ENCODE assay signal across 17 cellular contexts in genomic region chr20:38215789-38216182, GRCh38. TPM values are rescaled to one million over a fixed set of nuclear protein-coding genes. Genes with fewer than 3 reads are reported as not detected.
DNase-seq lines count a peak whose midpoint lies in the region; ATAC-seq and TF ChIP-seq lines count a peak whose summit lies in the region.
"Had no signal": no experiment of that assay in that cellular context is flagged by ENCODE, and none has a peak within 500 bp of the region (broad histone marks: within the 10 kb centered on the region; RNA-seq: fewer than 3 reads in every experiment).

No MANE protein-coding gene starts in this region.

- H3K27me3 ChIP-seq in right atrium auricular region (no peaks in the 10 kb centered on the region), RWPE2 (ENCODE audit: insufficient read depth, poor library complexity, severe bottlenecking) (no peaks in the 10 kb centered on the region), neuronal stem cell (ENCODE audit: control insufficient read depth in 3 of 3, insufficient read depth in 3 of 3, low read depth in 1 of 3, low read length in 3 of 3) (peaks cover 0 to 17% (median 0%) of the 10 kb centered on the region in 3 experiments)
- H3K27me3 ChIP-seq: BLaER1 had no signal

- no peak overlapping the region for H2AFZ ChIP-seq in neuronal stem cell (ENCODE audit: low read length)
- H2AFZ ChIP-seq: GM23338 had no signal

- intact Hi-C loops in Right ventricle myocardium inferior (cut with DNase I), result no loop called here

- no peak overlapping the region for H2BK12ac ChIP-seq in neuronal stem cell (ENCODE audit: low read length)

- peak overlapping the region; percentile 7 for H3K9ac ChIP-seq in neuronal stem cell (ENCODE audit: low read depth, low read length, poor library complexity)
- H3K9ac ChIP-seq: BLaER1 had no signal

- H3K27ac Mint-ChIP-seq in mesothelial cell of epicardium, result no peak overlapping the region
- H3K27ac Mint-ChIP-seq: CD4-positive, alpha-beta memory T cell; GM23338 had no signal

- ATAC-seq in Right ventricle myocardium inferior (no peak), RWPE2 (ENCODE audit: low read depth) (no peak)
- ATAC-seq: GM23338 had no signal

- WGBS in neuronal stem cell (ENCODE audit: extremely low coverage in 2 of 2, insufficient read length in 2 of 2, insufficient replicate concordance in 1 of 2), 2 donors, result no CpG with 5 or more reads among the region's 4 CpGs

- no peaks in the 10 kb centered on the region for H3K27me3 Mint-ChIP-seq in mesothelial cell of epicardium (ENCODE audit: low read depth)

- no peak overlapping the region for H2BK5ac ChIP-seq in neuronal stem cell (ENCODE audit: low read length)

- no peaks in the 10 kb centered on the region for H3K36me3 Mint-ChIP-seq in mesothelial cell of epicardium
- H3K36me3 Mint-ChIP-seq: CD14-positive monocyte; CD4-positive, alpha-beta memory T cell had no signal

- POLR2A ChIA-PET in GM10248 (lab: Yijun Ruan, JAX), result no interaction called here

- no peak overlapping the region for H3K23ac ChIP-seq in neuronal stem cell (ENCODE audit: low read depth, low read length, poor library complexity)

- TF ChIP-seq CTCF in right atrium auricular region (IDR thresholded peaks at IDR 0.05), result no peak
- no peak for TF ChIP-seq CTCF in RWPE2 (IDR thresholded peaks at IDR 0.05; ENCODE audit: poor library complexity, severe bottlenecking)
- TF ChIP-seq CTCF in mesothelial cell of epicardium (IDR thresholded peaks at IDR 0.05; ENCODE audit: unreplicated experiment), result no peak
- TF ChIP-seq CTCF in GM10248 (IDR thresholded peaks at IDR 0.05; ENCODE audit: control extremely low read depth, extremely low read depth, low read depth, missing control alignments), result no peak

- no peaks in the 10 kb centered on the region for H3K36me3 ChIP-seq in right atrium auricular region
- no peaks in the 10 kb centered on the region for H3K36me3 ChIP-seq in RWPE2 (ENCODE audit: low read depth)
- H3K36me3 ChIP-seq in neuronal stem cell (replicated peaks in 1 of 2; ENCODE audit: control insufficient read depth in 2 of 2, insufficient read depth in 2 of 2, low read length in 2 of 2), result no peaks in the 10 kb centered on the region
- H3K36me3 ChIP-seq: BLaER1 had no signal

- peaks cover 0 to 44% of the 10 kb centered on the region in 2 donors for H3K4me1 ChIP-seq in right atrium auricular region
- peaks cover 24% of the 10 kb centered on the region for H3K4me1 ChIP-seq in RWPE2 (ENCODE audit: insufficient read depth, poor library complexity, severe bottlenecking)
- H3K4me1 ChIP-seq in neuronal stem cell (ENCODE audit: control insufficient read depth in 2 of 2, insufficient read depth in 1 of 2, low read depth in 1 of 2, low read length in 2 of 2), result peaks cover 0 to 8% of the 10 kb centered on the region in 2 donors
- H3K4me1 ChIP-seq: BLaER1 had no signal

- H3K14ac ChIP-seq in neuronal stem cell (ENCODE audit: low read length), result no peak overlapping the region

- H3K4me2 ChIP-seq in neuronal stem cell (ENCODE audit: insufficient read depth, low read length, poor library complexity, severe bottlenecking), result no peak overlapping the region
- H3K4me2 ChIP-seq: BLaER1, GM23338 had no signal

- no peak overlapping the region for H2BK120ac ChIP-seq in neuronal stem cell (ENCODE audit: low read depth, low read length)

- no peak overlapping the region for H3K18ac ChIP-seq in neuronal stem cell (ENCODE audit: low read length)

- no peak overlapping the region for H3K4me3 Mint-ChIP-seq in mesothelial cell of epicardium
- H3K4me3 Mint-ChIP-seq: CD14-positive monocyte; CD4-positive, alpha-beta memory T cell; GM23338 had no signal

- H2BK15ac ChIP-seq in neuronal stem cell (ENCODE audit: low read length), result peak overlapping the region; percentile 35

- no peaks in the 10 kb centered on the region for H3K9me3 ChIP-seq in right atrium auricular region
- H3K9me3 ChIP-seq in RWPE2 (ENCODE audit: severe bottlenecking), result no peaks in the 10 kb centered on the region
- H3K9me3 ChIP-seq in neuronal stem cell (replicated peaks in 1 of 2; ENCODE audit: control insufficient read depth in 2 of 2, insufficient read depth in 1 of 2, low read depth in 1 of 2, low read length in 2 of 2), result no peaks in the 10 kb centered on the region
- H3K9me3 ChIP-seq: BLaER1 had no signal

- H4K8ac ChIP-seq in neuronal stem cell (ENCODE audit: low read depth, low read length), result no peak overlapping the region

- CTCF ChIA-PET in GM10248 (lab: Yijun Ruan, JAX), result interaction anchor here (0.9 to 14.6 kb wide), 5 partner anchors 7 to 193 kb away, joined by 3 to 302 read pairs (median 4); no protein-coding TSS in a partner anchor

- DNase-seq in right atrium auricular region (ENCODE audit: low spot score), result no peak
- DNase-seq in Right ventricle myocardium inferior (ENCODE audit: missing footprints), result no peak
- DNase-seq in RWPE2 (ENCODE audit: low spot score), result no peak
- no peak for DNase-seq in neuronal stem cell (ENCODE audit: low spot score)
- no peak for DNase-seq in mesothelial cell of epicardium (ENCODE audit: low spot score in 2 of 2, unreplicated experiment in 2 of 2)
- DNase-seq in GM10248 (ENCODE audit: extremely low spot score), result no peak
- no peak for DNase-seq in activated naive CD4-positive, alpha-beta T cell treated with Interleukin-2 at 50 U/mL for 16 hours
- DNase-seq: CD4-positive, alpha-beta memory T cell; DMS153; DMS79; GDM1; HCEC 1CT had no signal

- H3K9me3 Mint-ChIP-seq in mesothelial cell of epicardium, result no peaks in the 10 kb centered on the region
- H3K9me3 Mint-ChIP-seq: CD14-positive monocyte, GM23338 had no signal

- H4K91ac ChIP-seq in neuronal stem cell (ENCODE audit: low read depth, low read length, poor library complexity), result no peak overlapping the region

- H3K4ac ChIP-seq in neuronal stem cell (ENCODE audit: low read length), result no peak overlapping the region

- H3K4me1 Mint-ChIP-seq in mesothelial cell of epicardium, result peaks cover 13% of the 10 kb centered on the region

- peak overlapping the region; percentile 34 for H2AK5ac ChIP-seq in neuronal stem cell (ENCODE audit: low read depth, low read length)

- H3K4me3 ChIP-seq in right atrium auricular region, result no peak overlapping the region
- no peak overlapping the region for H3K4me3 ChIP-seq in RWPE2 (ENCODE audit: severe bottlenecking)
- no peak overlapping the region for H3K4me3 ChIP-seq in neuronal stem cell (ENCODE audit: low read length in 2 of 2)
- H3K4me3 ChIP-seq: BLaER1, GM23338 had no signal

- H3K27ac ChIP-seq in right atrium auricular region (peak overlapping the region; percentile 35), RWPE2 (ENCODE audit: poor library complexity, severe bottlenecking) (peak overlapping the region; percentile 87), neuronal stem cell (replicated peaks; ENCODE audit: low read length) (no peak overlapping the region)
- H3K27ac ChIP-seq: 22Rv1, BLaER1 had no signal

- no peaks in the 10 kb centered on the region for H3K79me1 ChIP-seq in neuronal stem cell (ENCODE audit: low read depth, low read length)

RNA-seq across cellular contexts. Expression of gene KIAA1755, which starts 44.7 kb away (rescaled TPM):
- total RNA-seq in right atrium auricular region (1 to 10 TPM; 3.1 to 4.2 TPM), Right ventricle myocardium inferior (7.9 TPM), mesothelial cell of epicardium (3.3 to 4.4 TPM (median 3.6 TPM) in 3 replicates)
- 0.33 TPM for polyA plus RNA-seq in neuronal stem cell (2013, experiment 1 of 2)
- polyA plus RNA-seq in neuronal stem cell (2013, experiment 2 of 2), result 0.21 TPM
- total RNA-seq: A673; CD4-positive, alpha-beta memory T cell had no signal
- polyA plus RNA-seq: CD14-positive monocyte; CD4-positive, alpha-beta memory T cell; GM23338 had no signal

RNA-seq across cellular contexts. Expression of gene TGM2, which starts 50.7 kb away (rescaled TPM):
- total RNA-seq in right atrium auricular region, result 1,000 to 10,000 TPM in 1 of 2 donors, 100 to 1,000 TPM in 1; 680 to 1,303 TPM
- total RNA-seq in Right ventricle myocardium inferior, result 581 TPM
- 0.46 TPM for polyA plus RNA-seq in neuronal stem cell (2013, experiment 1 of 2)
- polyA plus RNA-seq in neuronal stem cell (2013, experiment 2 of 2), result 0.39 TPM
- 32.4 to 35.7 TPM (median 35.3 TPM) in 3 replicates for total RNA-seq in mesothelial cell of epicardium

Comparison
In these comparisons a context has a peak if more than half of its experiments do, and no peak if none do; other contexts are left out.
1. RNA of gene TGM2, which starts 50.7 kb away (total RNA-seq): 680 to 1,303 TPM in right atrium auricular region and 581 TPM in Right ventricle myocardium inferior (single experiment); 32.4 to 35.7 TPM in mesothelial cell of epicardium; every median in the first group is over 10 times any median in the second.